Comparison of ENCODE assay signal across 25 cellular contexts in the genomic region with DNA sequence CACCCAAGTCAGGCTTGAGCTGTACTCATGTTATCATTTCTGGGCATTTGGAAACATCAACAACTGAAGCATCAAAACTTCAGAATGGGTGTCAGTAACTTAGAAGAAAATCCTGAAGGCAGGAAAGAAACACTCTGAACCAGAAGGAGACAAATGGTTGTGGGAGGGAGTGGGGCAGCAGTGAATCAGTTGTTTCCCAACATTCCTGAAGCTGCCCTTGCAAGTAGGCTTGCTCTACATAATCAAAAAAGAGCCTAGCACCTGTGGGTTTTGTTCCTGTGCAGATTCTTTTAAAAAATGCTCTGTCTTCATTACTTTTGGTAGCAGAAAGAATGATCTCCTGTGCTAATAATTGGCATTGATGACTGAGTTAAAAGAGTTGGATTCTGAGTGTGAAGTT.
"Had no signal": no experiment of that assay in that cellular context is flagged by ENCODE, and none has a peak within 500 bp of the region (broad histone marks: within the 10 kb centered on the region; RNA-seq: fewer than 3 reads in every experiment).

No MANE protein-coding gene starts in this region.

- H3K9me3 ChIP-seq: adrenal gland, body of pancreas, esophagus squamous epithelium had no signal

- DNase-seq: activated CD4-positive, alpha-beta memory T cell treated with anti-CD3 and anti-CD28 coated beads, Interleukin-2, amount 10 ng/mL, durations not matched to agents 7 days and 5 days; activated CD4-positive, alpha-beta T cell treated with anti-CD3 and anti-CD28 coated beads for 36 hours; activated CD4-positive, alpha-beta T cell treated with anti-CD3 and anti-CD28 coated beads, Interleukin-2, amount 10 ng/mL, durations not matched to agents 24 days and 14 days; activated CD4-positive, alpha-beta T cell treated with anti-CD3 and anti-CD28 coated beads, Interleukin-2, amount 50 U/mL, for 4 hours; activated CD4-positive, CD25-positive, alpha-beta regulatory T cell; activated CD4-positive, CD25-positive, alpha-beta regulatory T cell treated with anti-CD3 and anti-CD28 coated beads, Interleukin-2, amount 50 U/mL, for 72 hours; activated effector memory CD4-positive, alpha-beta T cell treated with anti-CD3 and anti-CD28 coated beads, Interleukin-2, amount 50 U/mL, for 16 hours; activated naive CD4-positive, alpha-beta T cell treated with anti-CD3 and anti-CD28 coated beads for 36 hours; activated naive CD8-positive, alpha-beta T cell treated with anti-CD3 and anti-CD28 coated beads for 36 hours; activated naive CD8-positive, alpha-beta T cell treated with anti-CD3 and anti-CD28 coated beads, Interleukin-2, amount 50 U/mL, for 24 hours; activated T-cell treated with anti-CD3 and anti-CD28 coated beads, Interleukin-2, amount 50 U/mL, for 4 hours; adrenal gland; aorta; body of pancreas; caudate nucleus; cortex of kidney; dermis blood vessel endothelial cell; effector CD4-positive, alpha-beta T cell; effector memory CD8-positive, alpha-beta T cell; esophagus squamous epithelium; head of caudate nucleus; T-helper 2 cell had no signal

- ATAC-seq: activated CD4-positive, alpha-beta T cell treated with anti-CD3 and anti-CD28 coated beads for 36 hours; activated naive CD8-positive, alpha-beta T cell treated with anti-CD3 and anti-CD28 coated beads, Interleukin-2, amount 50 U/mL, for 24 hours; activated T-cell treated with anti-CD3 and anti-CD28 coated beads, Interleukin-2, amount 50 U/mL, for 4 hours; body of pancreas; effector memory CD8-positive, alpha-beta T cell had no signal

- H3K4me3 ChIP-seq: adrenal gland, body of pancreas, esophagus squamous epithelium had no signal

- H3K36me3 ChIP-seq: adrenal gland, esophagus squamous epithelium had no signal

- FAIRE-seq: colon, frontal cortex had no signal

- H3K27me3 ChIP-seq: adrenal gland, body of pancreas, esophagus squamous epithelium had no signal

- H3K4me1 ChIP-seq: adrenal gland, body of pancreas, esophagus squamous epithelium had no signal

- H3K27ac ChIP-seq: adrenal gland, body of pancreas, epithelial cell of prostate, esophagus squamous epithelium had no signal
